23 cellular contexts compared by ENCODE assay signal in the genomic region with DNA sequence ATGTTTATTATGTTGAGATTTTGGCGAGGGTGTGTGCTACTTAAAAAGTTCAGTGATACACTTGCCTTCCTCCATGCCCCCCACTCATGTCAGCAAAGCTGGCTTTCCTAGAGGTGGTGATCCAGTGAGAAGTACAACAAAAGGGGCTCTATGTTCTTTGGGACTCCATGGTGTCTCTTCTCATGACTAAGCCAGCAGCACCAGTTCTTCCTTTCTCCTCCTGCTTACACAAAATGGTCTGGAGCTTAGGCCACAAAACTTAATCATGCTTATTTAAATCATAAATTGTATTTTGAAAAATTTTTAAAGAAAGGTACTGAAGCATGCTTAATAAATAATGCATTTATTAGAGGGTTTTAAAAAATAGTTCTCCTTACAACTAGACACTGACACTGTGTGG. TPM values are rescaled to one million over a fixed set of nuclear protein-coding genes. Genes with fewer than 3 reads are reported as not detected.
DNase-seq lines count a peak whose midpoint lies in the region; TF ChIP-seq lines count a peak whose summit lies in the region.
"Had no signal": no experiment of that assay in that cellular context is flagged by ENCODE, and none has a peak within 500 bp of the region (broad histone marks: within the 10 kb centered on the region; RNA-seq: fewer than 3 reads in every experiment).

No MANE protein-coding gene starts in this region.

- no peaks in the 10 kb centered on the region for H3K27me3 Mint-ChIP-seq in activated CD4-positive, alpha-beta T cell treated with anti-CD3 and anti-CD28 coated beads, Interleukin-2, amount 10 ng/mL, durations not matched to agents 24 days and 14 days
- no peaks in the 10 kb centered on the region for H3K27me3 Mint-ChIP-seq in nephron progenitor cell (ENCODE audit: low read depth, poor library complexity)
- H3K27me3 Mint-ChIP-seq: CD4-positive, alpha-beta memory T cell had no signal

- H3K4me1 Mint-ChIP-seq in activated CD4-positive, alpha-beta T cell treated with anti-CD3 and anti-CD28 coated beads, Interleukin-2, amount 10 ng/mL, durations not matched to agents 24 days and 14 days: peaks cover 55% of the 10 kb centered on the region
- H3K4me1 Mint-ChIP-seq in nephron progenitor cell: peaks cover 5% of the 10 kb centered on the region
- H3K4me1 Mint-ChIP-seq: GM23338 had no signal

- DNase-seq in activated CD4-positive, alpha-beta T cell treated with anti-CD3 and anti-CD28 coated beads, Interleukin-2, amount 10 ng/mL, durations not matched to agents 24 days and 14 days: peak; percentile 48
- no peak for DNase-seq in activated CD4-positive, alpha-beta T cell treated with anti-CD3 and anti-CD28 coated beads, Interleukin-2, amount 50 U/mL, for 48 hours
- DNase-seq in caudate nucleus (lab: John Stamatoyannopoulos, UW) (peak in 3 of 61 donors; percentile 0 to 10 (median 6)), medulla oblongata (ENCODE audit: extremely low spot score) (peak; percentile 70), NCI-H510A (lab: John Stamatoyannopoulos, UW) (no peak), nephron progenitor cell (no peak), NCI-H1417 treated with DMSO at 0.1 percent for 48 hours (lab: John Stamatoyannopoulos, UW) (no peak)
- DNase-seq: AML-193; CD4-positive, alpha-beta memory T cell; COR-L47; DMS 273 treated with DMSO at 0.1 percent for 48 hours; DMS53; DND-41; EL; HCEC 1CT; IMR-90 had no signal

- H3K27ac ChIP-seq in caudate nucleus (ENCODE audit: low read depth, low read length): peak overlapping the region; percentile 42
- H3K27ac ChIP-seq in temporal lobe (ENCODE audit: low read depth, low read length): peak overlapping the region; percentile 79
- H3K27ac ChIP-seq: 22Rv1, A549, BLaER1, HL-60 had no signal

- H3K27ac Mint-ChIP-seq in activated CD4-positive, alpha-beta T cell treated with anti-CD3 and anti-CD28 coated beads, Interleukin-2, amount 10 ng/mL, durations not matched to agents 24 days and 14 days: no peak overlapping the region
- no peak overlapping the region for H3K27ac Mint-ChIP-seq in nephron progenitor cell
- H3K27ac Mint-ChIP-seq: GM23338 had no signal

- H3K4me3 Mint-ChIP-seq in activated CD4-positive, alpha-beta T cell treated with anti-CD3 and anti-CD28 coated beads, Interleukin-2, amount 10 ng/mL, durations not matched to agents 24 days and 14 days: no peak overlapping the region
- no peak overlapping the region for H3K4me3 Mint-ChIP-seq in nephron progenitor cell
- H3K4me3 Mint-ChIP-seq: CD14-positive monocyte, GM23338 had no signal

- no peaks in the 10 kb centered on the region for H3K9me3 Mint-ChIP-seq in activated CD4-positive, alpha-beta T cell treated with anti-CD3 and anti-CD28 coated beads, Interleukin-2, amount 10 ng/mL, durations not matched to agents 24 days and 14 days
- no peaks in the 10 kb centered on the region for H3K9me3 Mint-ChIP-seq in nephron progenitor cell
- H3K9me3 Mint-ChIP-seq: CD14-positive monocyte; CD4-positive, alpha-beta memory T cell; GM23338 had no signal

- H3K36me3 Mint-ChIP-seq in activated CD4-positive, alpha-beta T cell treated with anti-CD3 and anti-CD28 coated beads, Interleukin-2, amount 10 ng/mL, durations not matched to agents 24 days and 14 days (ENCODE audit: low read depth): peaks cover 40% of the 10 kb centered on the region
- no peaks in the 10 kb centered on the region for H3K36me3 Mint-ChIP-seq in nephron progenitor cell (ENCODE audit: low read depth)
- H3K36me3 Mint-ChIP-seq: CD14-positive monocyte; CD4-positive, alpha-beta memory T cell had no signal

- intact Hi-C loops in activated CD4-positive, alpha-beta T cell treated with anti-CD3 and anti-CD28 coated beads, Interleukin-2, amount 10 ng/mL, durations not matched to agents 24 days and 14 days (cut with micrococcal nuclease): loop anchor here (10.0 kb wide), 1 partner anchor 312 kb away; no protein-coding TSS in a partner anchor

- no peak for TF ChIP-seq CTCF in nephron progenitor cell (IDR thresholded peaks at IDR 0.05)

RNA-seq across cellular contexts. Expression of a gene that starts 22.4 kb away (rescaled TPM):
- 16.5 and 18.4 TPM in 2 replicates for total RNA-seq in activated CD4-positive, alpha-beta T cell treated with anti-CD3 and anti-CD28 coated beads, Interleukin-2, amount 10 ng/mL, durations not matched to agents 24 days and 14 days
- total RNA-seq in temporal lobe: 35.4 TPM

Comparison
In these comparisons a context has a peak if more than half of its experiments do, and no peak if none do; other contexts are left out.
1. DNase-seq: peak in activated CD4-positive, alpha-beta T cell treated with anti-CD3 and anti-CD28 coated beads, Interleukin-2, amount 10 ng/mL, durations not matched to agents 24 days and 14 days (single experiment) and medulla oblongata (single experiment); none in activated CD4-positive, alpha-beta T cell treated with anti-CD3 and anti-CD28 coated beads, Interleukin-2, amount 50 U/mL, for 48 hours (0 of 2), NCI-H510A (single experiment), nephron progenitor cell (single experiment) and NCI-H1417 treated with DMSO at 0.1 percent for 48 hours (single experiment).